Comparison of ENCODE assay signal across 1 cellular context in the genomic region with DNA sequence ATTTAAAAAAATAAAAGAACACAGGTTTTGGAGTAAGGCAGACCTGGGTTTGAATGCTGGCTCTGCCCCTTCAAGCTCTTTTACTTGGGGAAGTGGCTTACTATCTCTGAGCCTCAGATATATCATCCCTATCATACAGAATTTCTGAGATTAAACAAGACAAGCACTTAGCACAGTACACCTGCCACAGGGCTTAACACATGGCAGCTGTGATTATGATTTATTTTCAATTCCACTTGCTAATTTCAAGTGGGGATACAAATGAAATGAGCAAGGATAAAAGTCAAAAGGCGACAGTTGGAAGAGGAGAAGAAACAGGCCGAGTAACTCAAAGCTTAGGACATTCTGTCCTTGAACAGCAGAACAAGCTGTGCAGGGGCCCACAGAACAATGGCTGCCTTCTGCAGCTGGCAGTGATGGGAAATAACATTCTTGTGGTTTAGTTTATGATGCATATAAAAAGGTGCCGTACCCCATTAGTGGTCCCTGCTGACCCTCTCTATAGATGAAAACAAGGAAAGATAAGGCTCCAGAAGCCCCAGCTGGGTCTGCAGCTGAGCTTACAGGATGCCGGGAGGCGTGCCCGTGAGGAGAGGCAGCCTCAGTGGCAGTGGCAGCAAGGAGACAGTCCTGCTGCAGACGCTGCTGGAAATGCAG.
TF ChIP-seq lines count a peak whose summit lies in the region.

No MANE protein-coding gene starts in this region.

TF ChIP-seq in HEK293, 187 proteins besides CTCF, POLR2A, EP300 and RAD21 (continued from another document):
- TF ChIP-seq, protein P1, sequence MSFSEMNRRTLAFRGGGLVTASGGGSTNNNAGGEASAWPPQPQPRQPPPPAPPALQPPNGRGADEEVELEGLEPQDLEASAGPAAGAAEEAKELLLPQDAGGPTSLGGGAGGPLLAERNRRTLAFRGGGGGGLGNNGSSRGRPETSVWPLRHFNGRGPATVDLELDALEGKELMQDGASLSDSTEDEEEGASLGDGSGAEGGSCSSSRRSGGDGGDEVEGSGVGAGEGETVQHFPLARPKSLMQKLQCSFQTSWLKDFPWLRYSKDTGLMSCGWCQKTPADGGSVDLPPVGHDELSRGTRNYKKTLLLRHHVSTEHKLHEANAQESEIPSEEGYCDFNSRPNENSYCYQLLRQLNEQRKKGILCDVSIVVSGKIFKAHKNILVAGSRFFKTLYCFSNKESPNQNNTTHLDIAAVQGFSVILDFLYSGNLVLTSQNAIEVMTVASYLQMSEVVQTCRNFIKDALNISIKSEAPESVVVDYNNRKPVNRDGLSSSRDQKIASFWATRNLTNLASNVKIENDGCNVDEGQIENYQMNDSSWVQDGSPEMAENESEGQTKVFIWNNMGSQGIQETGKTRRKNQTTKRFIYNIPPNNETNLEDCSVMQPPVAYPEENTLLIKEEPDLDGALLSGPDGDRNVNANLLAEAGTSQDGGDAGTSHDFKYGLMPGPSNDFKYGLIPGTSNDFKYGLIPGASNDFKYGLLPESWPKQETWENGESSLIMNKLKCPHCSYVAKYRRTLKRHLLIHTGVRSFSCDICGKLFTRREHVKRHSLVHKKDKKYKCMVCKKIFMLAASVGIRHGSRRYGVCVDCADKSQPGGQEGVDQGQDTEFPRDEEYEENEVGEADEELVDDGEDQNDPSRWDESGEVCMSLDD (tag by site-specific recombination; IDR thresholded peaks at IDR 0.05), result no peak
- peak; percentile 41; the same call in 1 of the 2 replicates for TF ChIP-seq ZXDB (tag by site-specific recombination; IDR thresholded peaks at IDR 0.05)
- TF ChIP-seq HOXC10 (CRISPR knock-in tag; IDR thresholded peaks at IDR 0.05), result no peak
- TF ChIP-seq ZNF157 (tag by site-specific recombination; IDR thresholded peaks at IDR 0.05), result no peak
- no peak for TF ChIP-seq ZNF214 (tag by site-specific recombination; IDR thresholded peaks at IDR 0.05; ENCODE audit: borderline replicate concordance)
- TF ChIP-seq, protein P2, sequence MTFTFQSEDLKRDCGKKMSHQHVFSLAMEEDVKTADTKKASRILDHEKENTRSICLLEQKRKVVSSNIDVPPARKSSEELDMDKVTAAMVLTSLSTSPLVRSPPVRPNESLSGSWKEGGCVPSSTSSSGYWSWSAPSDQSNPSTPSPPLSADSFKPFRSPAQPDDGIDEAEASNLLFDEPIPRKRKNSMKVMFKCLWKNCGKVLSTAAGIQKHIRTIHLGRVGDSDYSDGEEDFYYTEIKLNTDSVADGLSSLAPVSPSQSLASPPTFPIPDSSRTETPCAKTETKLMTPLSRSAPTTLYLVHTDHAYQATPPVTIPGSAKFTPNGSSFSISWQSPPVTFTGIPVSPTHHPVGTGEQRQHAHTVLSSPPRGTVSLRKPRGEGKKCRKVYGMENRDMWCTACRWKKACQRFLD (tag by site-specific recombination; IDR thresholded peaks at IDR 0.05), result no peak
- TF ChIP-seq ZNF692 (tag by site-specific recombination; IDR thresholded peaks at IDR 0.05), result peak; percentile 96
- no peak for TF ChIP-seq ZSCAN5A (tag by site-specific recombination; IDR thresholded peaks at IDR 0.05)
- peak; percentile 30; the same call in 1 of the 2 replicates for TF ChIP-seq ZBTB8A (tag by site-specific recombination; IDR thresholded peaks at IDR 0.05)
TF ChIP-seq in HEK293: peak in this region for 12.
